Comparison of ENCODE assay signal across 1 cellular context in genomic region chr10:12724782-12725579, GRCh38.
TF ChIP-seq lines count a peak whose summit lies in the region.

No MANE protein-coding gene starts in this region.

TF ChIP-seq in HepG2, 621 proteins besides CTCF, POLR2A, EP300 and RAD21 (continued from another document):
- peak; percentile 58 to 82 for TF ChIP-seq MAFK (conservative IDR thresholded peaks at IDR 0.05 in 1 of 2, IDR thresholded peaks at IDR 0.05 in 1 of 2; ENCODE audit: low read length in 2 of 2)
- TF ChIP-seq KMT2B (CRISPR knock-in tag; IDR thresholded peaks at IDR 0.05): no peak
- TF ChIP-seq ZNF839 (CRISPR knock-in tag; IDR thresholded peaks at IDR 0.05; ENCODE audit: borderline replicate concordance): no peak
